Comparison of ENCODE assay signal across 28 cellular contexts in the genomic region with DNA sequence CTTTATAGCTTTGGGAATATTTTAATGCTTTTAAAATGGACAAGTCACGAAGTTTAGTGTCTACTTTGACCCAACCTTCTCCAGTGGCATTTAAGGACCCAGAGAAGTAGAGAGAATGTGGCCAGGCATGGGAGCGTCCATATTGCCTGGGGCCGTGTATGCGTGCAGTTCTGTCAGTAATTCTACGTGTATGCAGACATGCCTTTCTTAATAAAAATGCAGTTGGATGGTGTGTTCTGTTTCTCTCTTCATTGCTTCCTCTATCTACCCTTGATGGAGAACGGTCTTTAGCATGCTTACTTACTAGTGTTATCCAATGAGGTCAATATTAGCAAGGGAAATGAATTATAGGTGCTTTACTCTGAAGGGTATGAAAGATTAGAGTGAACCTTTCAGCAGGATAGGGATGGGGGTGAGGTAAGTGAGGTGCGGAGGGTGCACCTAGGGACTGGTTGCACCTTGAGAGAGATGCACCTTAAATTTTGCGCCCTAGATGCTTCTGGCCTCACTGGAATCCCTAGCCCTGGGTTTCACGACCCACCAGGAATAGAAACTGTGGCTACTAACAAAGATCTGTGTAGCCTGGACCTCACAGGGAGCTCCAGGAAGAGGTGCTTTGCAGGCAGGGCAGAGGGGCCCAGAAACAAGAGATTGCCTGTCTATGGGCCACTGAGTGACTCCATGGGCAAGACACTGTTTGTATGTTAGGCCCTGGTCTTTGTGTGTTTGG.
"Had no signal": no experiment of that assay in that cellular context is flagged by ENCODE, and none has a peak within 500 bp of the region (broad histone marks: within the 10 kb centered on the region; RNA-seq: fewer than 3 reads in every experiment).

No MANE protein-coding gene starts in this region.

- H3K27me3 ChIP-seq: dorsolateral prefrontal cortex, esophagus squamous epithelium, heart right ventricle, sigmoid colon, spleen, tibial nerve, upper lobe of right lung, uterus had no signal

- H3K4me1 Mint-ChIP-seq: mesothelial cell of epicardium; naive B cell; stimulated activated memory B cell treated with anti-CD40 and anti-IgM and Interleukin-4, amounts not matched to agents 10 μg/mL and 1 μg/mL and 100 μg/mL, for 72 hours had no signal

- H3K27ac ChIP-seq: dorsolateral prefrontal cortex, esophagus squamous epithelium, heart right ventricle, prostate gland, sigmoid colon, spleen, thoracic aorta, tibial nerve, upper lobe of right lung, uterus had no signal

- H3K36me3 Mint-ChIP-seq: mesothelial cell of epicardium; naive B cell; natural killer cell treated with Interleukin-12 subunit alpha and Interleukin-12 subunit beta and Interleukin-15 and Interleukin-18, amount 100 ng/mL, for 72 hours; stimulated activated memory B cell treated with anti-CD40 and anti-IgM and Interleukin-4, amounts not matched to agents 10 μg/mL and 1 μg/mL and 100 μg/mL, for 72 hours had no signal

- DNase-seq: dorsolateral prefrontal cortex; effector CD8-positive, alpha-beta T cell; esophagus squamous epithelium; foreskin melanocyte; glutamatergic neuron; heart right ventricle; hippocampal formation; mesenchymal stem cell; mucosa of descending colon; naive B cell; right cardiac atrium; sigmoid colon; spleen; stimulated activated CD4-positive, alpha-beta T cell treated with anti-CD3 and anti-CD28 coated beads, Interleukin-4, amount 100 ng/mL, for 4 hours; stimulated activated naive CD8-positive, alpha-beta T cell treated with anti-CD3 and anti-CD28 coated beads, Interleukin-15, Interleukin-2, amounts not matched to agents 100 U/mL and 50 U/mL, for 24 hours; upper lobe of right lung; uterus had no signal

- H3K27me3 Mint-ChIP-seq: naive B cell; natural killer cell treated with Interleukin-12 subunit alpha and Interleukin-12 subunit beta and Interleukin-15 and Interleukin-18, amount 100 ng/mL, for 72 hours; stimulated activated memory B cell treated with anti-CD40 and anti-IgM and Interleukin-4, amounts not matched to agents 10 μg/mL and 1 μg/mL and 100 μg/mL, for 72 hours had no signal

- H3K36me3 ChIP-seq: esophagus squamous epithelium, heart right ventricle, prostate gland, sigmoid colon, spleen, thoracic aorta, tibial nerve, upper lobe of right lung, uterus had no signal

- H3K4me3 ChIP-seq: dorsolateral prefrontal cortex, esophagus squamous epithelium, heart right ventricle, mucosa of descending colon, prostate gland, sigmoid colon, spleen, thoracic aorta, tibial nerve, upper lobe of right lung, uterus had no signal

- FAIRE-seq: colon, endothelial cell of umbilical vein, islet of Langerhans had no signal

- H3K4me1 ChIP-seq: heart right ventricle, prostate gland, sigmoid colon, spleen, tibial nerve, upper lobe of right lung, uterus had no signal

- H3K9me3 ChIP-seq: esophagus squamous epithelium, heart right ventricle, mucosa of descending colon, prostate gland, sigmoid colon, spleen, thoracic aorta, tibial nerve, upper lobe of right lung, uterus had no signal

- H3K4me3 Mint-ChIP-seq: mesothelial cell of epicardium; natural killer cell treated with Interleukin-12 subunit alpha and Interleukin-12 subunit beta and Interleukin-15 and Interleukin-18, amount 100 ng/mL, for 72 hours; neural crest cell; stimulated activated memory B cell treated with anti-CD40 and anti-IgM and Interleukin-4, amounts not matched to agents 10 μg/mL and 1 μg/mL and 100 μg/mL, for 72 hours had no signal

- ATAC-seq: heart right ventricle; left lobe of liver; mucosa of descending colon; natural killer cell treated with Interleukin-12 subunit alpha and Interleukin-12 subunit beta and Interleukin-15 and Interleukin-18, amount 100 ng/mL, for 72 hours; right cardiac atrium; stimulated activated memory B cell treated with anti-CD40 and anti-IgM and Interleukin-4, amounts not matched to agents 10 μg/mL and 1 μg/mL and 100 μg/mL, for 72 hours; stimulated activated naive CD8-positive, alpha-beta T cell treated with anti-CD3 and anti-CD28 coated beads, Interleukin-15, Interleukin-2, amounts not matched to agents 100 U/mL and 50 U/mL, for 24 hours; upper lobe of right lung had no signal

- H3K27ac Mint-ChIP-seq: mesothelial cell of epicardium; natural killer cell treated with Interleukin-12 subunit alpha and Interleukin-12 subunit beta and Interleukin-15 and Interleukin-18, amount 100 ng/mL, for 72 hours; stimulated activated memory B cell treated with anti-CD40 and anti-IgM and Interleukin-4, amounts not matched to agents 10 μg/mL and 1 μg/mL and 100 μg/mL, for 72 hours had no signal
